In genomic region chr2:156818944-156819343, GRCh38 we compare ENCODE assay signal across 20 cellular contexts.
DNase-seq lines count a peak whose midpoint lies in the region; ATAC-seq and TF ChIP-seq lines count a peak whose summit lies in the region.
"Had no signal": no experiment of that assay in that cellular context is flagged by ENCODE, and none has a peak within 500 bp of the region (broad histone marks: within the 10 kb centered on the region; RNA-seq: fewer than 3 reads in every experiment).

No MANE protein-coding gene starts in this region.

- no peaks in the 10 kb centered on the region for H3K27me3 ChIP-seq in GM23338 (ENCODE audit: insufficient read depth)
- H3K27me3 ChIP-seq in osteoblast (ENCODE audit: insufficient read depth, low read length), result no peaks in the 10 kb centered on the region
- H3K27me3 ChIP-seq: colonic mucosa, foreskin keratinocyte, neural progenitor cell had no signal

- H3K4me1 ChIP-seq in GM23338 (ENCODE audit: insufficient read depth) (no peaks in the 10 kb centered on the region), osteoblast (ENCODE audit: insufficient read depth, low read length) (no peaks in the 10 kb centered on the region)
- H3K4me1 ChIP-seq: colonic mucosa, foreskin keratinocyte, neural progenitor cell had no signal

- no peak overlapping the region for H3K27ac Mint-ChIP-seq in GM23338
- H3K27ac Mint-ChIP-seq in T-helper 2 cell treated with Interferon-gamma antibody and Interleukin-4, amounts not matched to agents 5 μg/mL and 100 μg/mL, for 36 hours, result no peak overlapping the region
- H3K27ac Mint-ChIP-seq: activated CD8-positive, alpha-beta T cell treated with anti-CD3 and anti-CD28 coated beads, Interleukin-2, amount 10 ng/mL, durations not matched to agents 7 days and 5 days; activated naive CD4-positive, alpha-beta T cell treated with anti-CD3 and anti-CD28 coated beads, Interleukin-2, amount 50 U/mL, for 72 hours; activated T-cell treated with anti-CD3 and anti-CD28 coated beads, Interleukin-2, amount 50 U/mL, for 24 hours; CD8-positive, alpha-beta memory T cell; neural progenitor cell had no signal

- peaks cover 4% of the 10 kb centered on the region; the same call in 1 of the 2 replicates for H3K9me2 ChIP-seq in GM23338 (ENCODE audit: insufficient read depth)

- H3K36me3 Mint-ChIP-seq in GM23338 (ENCODE audit: low read depth), result no peaks in the 10 kb centered on the region
- no peaks in the 10 kb centered on the region for H3K36me3 Mint-ChIP-seq in T-helper 2 cell treated with Interferon-gamma antibody and Interleukin-4, amounts not matched to agents 5 μg/mL and 100 μg/mL, for 36 hours (ENCODE audit: low read depth)
- H3K36me3 Mint-ChIP-seq: activated naive CD4-positive, alpha-beta T cell treated with anti-CD3 and anti-CD28 coated beads, Interleukin-2, amount 50 U/mL, for 72 hours; CD8-positive, alpha-beta memory T cell; neural progenitor cell had no signal

- H3K27me3 Mint-ChIP-seq in GM23338 (ENCODE audit: insufficient read depth, low read depth, poor library complexity), result no peaks in the 10 kb centered on the region
- peaks cover 2% of the 10 kb centered on the region for H3K27me3 Mint-ChIP-seq in T-helper 2 cell treated with Interferon-gamma antibody and Interleukin-4, amounts not matched to agents 5 μg/mL and 100 μg/mL, for 36 hours (ENCODE audit: low read depth)
- H3K27me3 Mint-ChIP-seq: activated T-cell treated with anti-CD3 and anti-CD28 coated beads, Interleukin-2, amount 50 U/mL, for 24 hours had no signal

- no peaks in the 10 kb centered on the region for H3K79me2 ChIP-seq in GM23338 (replicated peaks; ENCODE audit: insufficient read depth)
- H3K79me2 ChIP-seq in osteoblast (ENCODE audit: insufficient read depth, low read length), result no peaks in the 10 kb centered on the region

- H3K4me1 Mint-ChIP-seq in GM23338, result peaks cover 7% of the 10 kb centered on the region; the same call in 2 of the 3 replicates
- peaks cover 4% of the 10 kb centered on the region for H3K4me1 Mint-ChIP-seq in T-helper 2 cell treated with Interferon-gamma antibody and Interleukin-4, amounts not matched to agents 5 μg/mL and 100 μg/mL, for 36 hours (ENCODE audit: low read depth)
- H3K4me1 Mint-ChIP-seq: CD8-positive, alpha-beta memory T cell; neural progenitor cell had no signal

- H3K27ac ChIP-seq in GM23338 (ENCODE audit: low read depth) (no peak overlapping the region), osteoblast (ENCODE audit: low read depth, low read length) (no peak overlapping the region)
- H3K27ac ChIP-seq: colonic mucosa, foreskin keratinocyte, neural progenitor cell, thoracic aorta had no signal

- H2AFZ ChIP-seq in GM23338 (peak overlapping the region; percentile 64), osteoblast (ENCODE audit: low read length) (peak overlapping the region; percentile 21)
- H2AFZ ChIP-seq: neural progenitor cell had no signal

- no peaks in the 10 kb centered on the region for H3K9me3 ChIP-seq in osteoblast (ENCODE audit: low read depth, low read length)
- H3K9me3 ChIP-seq: colonic mucosa, thoracic aorta had no signal

- DNase-seq in GM23338 (ENCODE audit: low spot score) (no peak), RPMI7951 (ENCODE audit: low read depth) (peak; percentile 11), fibroblast of pulmonary artery (ENCODE audit: low read depth) (peak; percentile 83), osteoblast (ENCODE audit: insufficient read length, low spot score, missing footprints) (no peak), sciatic nerve (ENCODE audit: low spot score) (no peak), NCI-H1694 treated with DMSO at 0.1 percent for 48 hours (lab: John Stamatoyannopoulos, UW) (no peak)
- DNase-seq in T-helper 2 cell treated with Interferon-gamma antibody and Interleukin-4, amounts not matched to agents 5 μg/mL and 100 μg/mL, for 36 hours (ENCODE audit: low spot score), result no peak
- no peak for DNase-seq in stimulated activated naive CD4-positive, alpha-beta T cell (lab: John Stamatoyannopoulos, UW)
- DNase-seq: activated CD4-positive, CD25-positive, alpha-beta regulatory T cell; activated CD8-positive, alpha-beta T cell treated with anti-CD3 and anti-CD28 coated beads, Interleukin-2, amount 10 ng/mL, durations not matched to agents 7 days and 5 days; activated T-cell treated with anti-CD3 and anti-CD28 coated beads, Interleukin-2, amount 50 U/mL, for 24 hours; CD8-positive, alpha-beta memory T cell; colonic mucosa; foreskin keratinocyte; NCI-H1105 treated with DMSO at 0.1 percent for 48 hours; NCI-H2107; NCI-H526 had no signal

- ATAC-seq in GM23338 (no peak), sciatic nerve (no peak)
- ATAC-seq: activated CD8-positive, alpha-beta T cell treated with anti-CD3 and anti-CD28 coated beads, Interleukin-2, amount 10 ng/mL, durations not matched to agents 7 days and 5 days; activated naive CD4-positive, alpha-beta T cell treated with anti-CD3 and anti-CD28 coated beads, Interleukin-2, amount 50 U/mL, for 72 hours; foreskin keratinocyte had no signal

- H3K4me3 ChIP-seq in GM23338 (no peak overlapping the region), fibroblast of pulmonary artery (replicated peaks; ENCODE audit: low read depth, low read length) (no peak overlapping the region), osteoblast (ENCODE audit: insufficient read depth, low read length) (no peak overlapping the region)
- H3K4me3 ChIP-seq: colonic mucosa, neural progenitor cell, thoracic aorta had no signal

- H3F3A ChIP-seq in GM23338 (replicated peaks; ENCODE audit: low read depth), result no peaks in the 10 kb centered on the region

- H3K9me3 Mint-ChIP-seq in GM23338, result no peaks in the 10 kb centered on the region
- no peaks in the 10 kb centered on the region for H3K9me3 Mint-ChIP-seq in T-helper 2 cell treated with Interferon-gamma antibody and Interleukin-4, amounts not matched to agents 5 μg/mL and 100 μg/mL, for 36 hours
- H3K9me3 Mint-ChIP-seq: activated naive CD4-positive, alpha-beta T cell treated with anti-CD3 and anti-CD28 coated beads, Interleukin-2, amount 50 U/mL, for 72 hours; activated T-cell treated with anti-CD3 and anti-CD28 coated beads, Interleukin-2, amount 50 U/mL, for 24 hours; neural progenitor cell had no signal

- H4K20me1 ChIP-seq in GM23338 (replicated peaks; ENCODE audit: insufficient read depth) (no peaks in the 10 kb centered on the region), osteoblast (ENCODE audit: insufficient read depth, low read length) (no peaks in the 10 kb centered on the region)

- H3K36me3 ChIP-seq in GM23338 (ENCODE audit: insufficient read depth), result no peaks in the 10 kb centered on the region
- no peaks in the 10 kb centered on the region for H3K36me3 ChIP-seq in osteoblast (ENCODE audit: insufficient read depth, low read length)
- H3K36me3 ChIP-seq: colonic mucosa, neural progenitor cell, thoracic aorta had no signal

- TF ChIP-seq CTCF in GM23338 (conservative IDR thresholded peaks at IDR 0.05; ENCODE audit: low read depth in 2 of 2) (no peak), fibroblast of pulmonary artery (IDR thresholded peaks at IDR 0.05; ENCODE audit: low read length, missing control alignments) (no peak), osteoblast (IDR thresholded peaks at IDR 0.05; ENCODE audit: extremely low read depth, low read depth, low read length) (no peak)

- intact Hi-C loops in sciatic nerve (cut with DNase I), result no loop called here

- H3K4me2 ChIP-seq in GM23338 (no peak overlapping the region), osteoblast (ENCODE audit: insufficient read depth, low read length) (no peak overlapping the region)
- H3K4me2 ChIP-seq: neural progenitor cell had no signal

- no peak overlapping the region for H3K4me3 Mint-ChIP-seq in GM23338
- no peak overlapping the region for H3K4me3 Mint-ChIP-seq in T-helper 2 cell treated with Interferon-gamma antibody and Interleukin-4, amounts not matched to agents 5 μg/mL and 100 μg/mL, for 36 hours
- H3K4me3 Mint-ChIP-seq: activated CD8-positive, alpha-beta T cell treated with anti-CD3 and anti-CD28 coated beads, Interleukin-2, amount 10 ng/mL, durations not matched to agents 7 days and 5 days; activated T-cell treated with anti-CD3 and anti-CD28 coated beads, Interleukin-2, amount 50 U/mL, for 24 hours; CD8-positive, alpha-beta memory T cell; neural progenitor cell had no signal

TF ChIP-seq in GM23338, 12 proteins besides CTCF, POLR2A, EP300 and RAD21:
- no peak for TF ChIP-seq ZNF331 (CRISPR knock-in tag; IDR thresholded peaks at IDR 0.05; ENCODE audit: low read depth)

Comparison
In these comparisons a context has a peak if more than half of its experiments do, and no peak if none do; other contexts are left out.
1. DNase-seq: peak in RPMI7951 (single experiment) and fibroblast of pulmonary artery (single experiment); none in GM23338 (single experiment), osteoblast (single experiment), sciatic nerve (single experiment), T-helper 2 cell treated with Interferon-gamma antibody and Interleukin-4, amounts not matched to agents 5 μg/mL and 100 μg/mL, for 36 hours (single experiment), NCI-H1694 treated with DMSO at 0.1 percent for 48 hours (single experiment) and stimulated activated naive CD4-positive, alpha-beta T cell (0 of 6).